9 cellular contexts compared by ENCODE assay signal in genomic region chr6:6006428-6007310, GRCh38. TPM values are rescaled to one million over a fixed set of nuclear protein-coding genes. Genes with fewer than 3 reads are reported as not detected.
DNase-seq lines count a peak whose midpoint lies in the region; ATAC-seq, FAIRE-seq and TF ChIP-seq lines count a peak whose summit lies in the region.
"Had no signal": no experiment of that assay in that cellular context is flagged by ENCODE, and none has a peak within 500 bp of the region (broad histone marks: within the 10 kb centered on the region; RNA-seq: fewer than 3 reads in every experiment).

NRN1 (minus strand) TSS chr6:6006925; CDS start chr6:6006749, 176 bp downstream.

- peak within 1 kb of the TSS; percentile 69 for H3K4me2 ChIP-seq in keratinocyte (ENCODE audit: control insufficient read depth, extremely low read depth, insufficient read depth, low read depth, low read length)

- no peak for FAIRE-seq in keratinocyte (lab: Jason Lieb, UNC)
- FAIRE-seq: TTC549 had no signal

- peak within 1 kb of the TSS; percentile 79 for H3K4me3 Mint-ChIP-seq in activated naive CD8-positive, alpha-beta T cell treated with anti-CD3 and anti-CD28 coated beads, Interleukin-2, amount 50 U/mL, for 24 hours

- no peaks in the 10 kb centered on the region for H3K79me2 ChIP-seq in keratinocyte (ENCODE audit: control insufficient read depth, insufficient read depth, low read length)

- no peak within 1 kb of the TSS for H3K27ac ChIP-seq in keratinocyte (ENCODE audit: control insufficient read depth, insufficient read depth, low read length)

- dilution Hi-C loops in keratinocyte (cut with MboI; ENCODE audit: extremely low pct_ligation_motif_present, low sequenced_read_pairs) = no loop called here

- H4K20me1 ChIP-seq in keratinocyte (ENCODE audit: control insufficient read depth, extremely low read depth, insufficient read depth, low read length) = no peaks in the 10 kb centered on the region

- H3K36me3 ChIP-seq in keratinocyte (ENCODE audit: control insufficient read depth in 2 of 2, extremely low read depth in 1 of 2, insufficient read depth in 2 of 2, low read length in 2 of 2) = no peaks in the 10 kb centered on the region

- no peaks in the 10 kb centered on the region for H3K9me1 ChIP-seq in keratinocyte (ENCODE audit: control insufficient read depth, extremely low read depth, insufficient read depth, low read length)

- peak within 1 kb of the TSS; percentile 41 for H3K9ac ChIP-seq in keratinocyte (ENCODE audit: control insufficient read depth, extremely low read depth, insufficient read depth, low read length)

- peaks cover 80% of the 10 kb centered on the region for H3K27me3 ChIP-seq in keratinocyte (ENCODE audit: control insufficient read depth, extremely low read depth, insufficient read depth, low read length)

- H3K36me3 Mint-ChIP-seq in activated naive CD8-positive, alpha-beta T cell treated with anti-CD3 and anti-CD28 coated beads, Interleukin-2, amount 50 U/mL, for 24 hours (ENCODE audit: low read depth) = peaks cover 9% of the 10 kb centered on the region

- H3K9me3 Mint-ChIP-seq in activated naive CD8-positive, alpha-beta T cell treated with anti-CD3 and anti-CD28 coated beads, Interleukin-2, amount 50 U/mL, for 24 hours = no peaks in the 10 kb centered on the region

- peak; percentile 25 for ATAC-seq in activated naive CD8-positive, alpha-beta T cell treated with anti-CD3 and anti-CD28 coated beads, Interleukin-2, amount 50 U/mL, for 24 hours
- ATAC-seq in esophagus mucosa = no peak

- peak within 1 kb of the TSS; percentile 58 for H2AFZ ChIP-seq in keratinocyte (ENCODE audit: control insufficient read depth, low read length)

- DNase-seq in ELR (ENCODE audit: low read depth) (peak; percentile 10), NCI-H1105 treated with DMSO at 0.1 percent for 48 hours (lab: John Stamatoyannopoulos, UW) (peak; percentile 61), keratinocyte (ENCODE audit: low read depth, low spot score) (no peak), dedifferentiated amniotic fluid mesenchymal stem cell (ENCODE audit: extremely low spot score) (no peak), NCI-H226 (no peak)
- peak; percentile 44 for DNase-seq in activated naive CD8-positive, alpha-beta T cell treated with anti-CD3 and anti-CD28 coated beads, Interleukin-2, amount 50 U/mL, for 24 hours

- peaks cover 8% of the 10 kb centered on the region for H3K9me3 ChIP-seq in keratinocyte (ENCODE audit: control insufficient read depth, low read depth, low read length)

- no peak for TF ChIP-seq CTCF in keratinocyte (optimal IDR thresholded peaks at IDR 0.05 in 1 of 3, IDR thresholded peaks at IDR 0.05 in 1 of 3, conservative IDR thresholded peaks at IDR 0.05 in 1 of 3; ENCODE audit: extremely low read depth in 1 of 3, insufficient read depth in 2 of 3, low read length in 3 of 3)
- no peak for TF ChIP-seq CTCF in subcutaneous adipose tissue (IDR thresholded peaks at IDR 0.05; ENCODE audit: low read depth)

- H3K4me1 Mint-ChIP-seq in activated naive CD8-positive, alpha-beta T cell treated with anti-CD3 and anti-CD28 coated beads, Interleukin-2, amount 50 U/mL, for 24 hours = peaks cover 61% of the 10 kb centered on the region

- no peaks in the 10 kb centered on the region for H3K4me1 ChIP-seq in keratinocyte (ENCODE audit: control insufficient read depth, extremely low read depth, insufficient read depth, low read length)

- H3K27ac Mint-ChIP-seq in activated naive CD8-positive, alpha-beta T cell treated with anti-CD3 and anti-CD28 coated beads, Interleukin-2, amount 50 U/mL, for 24 hours = peak within 1 kb of the TSS; percentile 76

- peaks cover 76% of the 10 kb centered on the region for H3K27me3 Mint-ChIP-seq in activated naive CD8-positive, alpha-beta T cell treated with anti-CD3 and anti-CD28 coated beads, Interleukin-2, amount 50 U/mL, for 24 hours

- H3K4me3 ChIP-seq in keratinocyte (ENCODE audit: control insufficient read depth in 2 of 3, extremely low read depth in 1 of 3, insufficient read depth in 2 of 3, low read depth in 1 of 3, low read length in 3 of 3) = peak within 1 kb of the TSS in 2 of 3 experiments; percentile 39 to 58

RNA-seq across cellular contexts. Expression of gene NRN1, which starts in this region (rescaled TPM):
- polyA plus RNA-seq in keratinocyte = 3.4 to 6.5 TPM (median 5.7 TPM) in 3 replicates
- polyA plus RNA-seq in keratinocyte (2011; ENCODE audit: low read depth) = 3.9 TPM
- 4.8 and 5.0 TPM in 2 replicates for polyA plus RNA-seq in keratinocyte (2011; cell fraction: cytosol; rRNA removed)
- polyA plus RNA-seq in keratinocyte (2011; cell fraction: nucleus; rRNA removed) = 2.2 and 2.5 TPM in 2 replicates
- 4.1 and 6.1 TPM in 2 replicates for polyA plus RNA-seq in keratinocyte (2012; ENCODE audit: low replicate concordance)
- polyA minus RNA-seq in keratinocyte = 1.6 to 3.4 TPM (median 2.8 TPM) in 3 replicates
- polyA minus RNA-seq in keratinocyte (2011; cell fraction: cytosol; rRNA and poly(A)+ RNA removed) = 2.5 TPM
- 0.63 and 0.85 TPM in 2 replicates for polyA minus RNA-seq in keratinocyte (2011; cell fraction: nucleus; rRNA and poly(A)+ RNA removed)
- total RNA-seq in subcutaneous adipose tissue (10 to 100 TPM; 27.0 to 70.3 (median 53.4) TPM), esophagus mucosa (1.6 TPM)

Comparison
In these comparisons a context has a peak if more than half of its experiments do, and no peak if none do; other contexts are left out.
1. RNA of gene NRN1 (total RNA-seq): 27.0 to 70.3 TPM in subcutaneous adipose tissue; 1.6 TPM in esophagus mucosa (single experiment); every median in the first group is over 10 times any median in the second.
2. DNase-seq: peak in ELR (single experiment), NCI-H1105 treated with DMSO at 0.1 percent for 48 hours (single experiment) and activated naive CD8-positive, alpha-beta T cell treated with anti-CD3 and anti-CD28 coated beads, Interleukin-2, amount 50 U/mL, for 24 hours (single experiment); none in keratinocyte (single experiment), dedifferentiated amniotic fluid mesenchymal stem cell (single experiment) and NCI-H226 (single experiment).